Comparison of ENCODE assay signal across 8 cellular contexts in genomic region chr18:7116832-7117389, GRCh38. TPM values are rescaled to one million over a fixed set of nuclear protein-coding genes. Genes with fewer than 3 reads are reported as not detected.
DNase-seq lines count a peak whose midpoint lies in the region; ATAC-seq and TF ChIP-seq lines count a peak whose summit lies in the region.
"Had no signal": no experiment of that assay in that cellular context is flagged by ENCODE, and none has a peak within 500 bp of the region (broad histone marks: within the 10 kb centered on the region; RNA-seq: fewer than 3 reads in every experiment).

No MANE protein-coding gene starts in this region.

- DNase-seq in HFFc6 (no peak), astrocyte of the cerebellum (ENCODE audit: low read depth) (no peak), iPS-NIHi11 (ENCODE audit: low spot score) (peak; percentile 43), spleen (no peak)
- DNase-seq in activated T-cell treated with anti-CD3 and anti-CD28 coated beads, Interleukin-2, amount 50 U/mL, for 1 hour, result no peak
- DNase-seq: activated T-cell treated with anti-CD3 and anti-CD28 coated beads, Interleukin-2, amount 50 U/mL, for 4 hours had no signal

- H3K36me3 ChIP-seq in spleen, result no peaks in the 10 kb centered on the region

- no peaks in the 10 kb centered on the region for H3K36me3 Mint-ChIP-seq in HFFc6 (ENCODE audit: low read depth)

- no peak overlapping the region for H3K27ac ChIP-seq in spleen

- no peak overlapping the region for H3K27ac Mint-ChIP-seq in HFFc6

- H3K4me3 ChIP-seq in astrocyte of the cerebellum (ENCODE audit: low read depth, low read length), result peak overlapping the region; percentile 49
- peak overlapping the region; percentile 16 to 62 (median 37) for H3K4me3 ChIP-seq in spleen

- in situ Hi-C loops in astrocyte of the cerebellum (cut with HindIII; ENCODE audit: low sequenced_read_pairs), result no loop called here

- H3K9me3 Mint-ChIP-seq in HFFc6, result no peaks in the 10 kb centered on the region; the same call in 1 of the 2 replicates

- no peak for ATAC-seq in GM19351 (IDR thresholded peaks at IDR 0.05; ENCODE audit: unreplicated experiment)
- no peak for ATAC-seq in HG02884 (IDR thresholded peaks at IDR 0.05; ENCODE audit: unreplicated experiment)

- intact Hi-C loops in spleen (cut with DNase I; ENCODE audit: low total_unique reads), result no loop called here

- 1 to 13% (median 3%) methylated on average over 22 to 61 of the region's 61 CpGs for WGBS in spleen, 5 donors

- H3K4me1 Mint-ChIP-seq in HFFc6 (ENCODE audit: low read depth), result peaks cover 10% of the 10 kb centered on the region; the same call in 1 of the 2 replicates

- peaks cover 0 to 24% (median 20%) of the 10 kb centered on the region in 6 donors for H3K4me1 ChIP-seq in spleen

- H3K27me3 ChIP-seq in spleen (replicated peaks in 1 of 7), result peaks cover 0 to 75% (median 34%) of the 10 kb centered on the region in 7 donors

- TF ChIP-seq POLR2A in spleen (IDR thresholded peaks at IDR 0.05), result no peak

- peak overlapping the region; percentile 67 for H3K4me3 Mint-ChIP-seq in HFFc6
- H3K4me3 Mint-ChIP-seq: activated T-cell treated with anti-CD3 and anti-CD28 coated beads, Interleukin-2, amount 50 U/mL, for 4 hours had no signal

- TF ChIP-seq CTCF in HFFc6 (IDR thresholded peaks at IDR 0.05) (no peak), astrocyte of the cerebellum (IDR thresholded peaks at IDR 0.05; ENCODE audit: low read depth, low read length, missing control alignments) (no peak), spleen (IDR thresholded peaks at IDR 0.05 in 8 of 11, conservative IDR thresholded peaks at IDR 0.05 in 3 of 11) (no peak)

- peaks cover 0 to 18% (median 0%) of the 10 kb centered on the region in 8 donors for H3K9me3 ChIP-seq in spleen

- H3K27me3 Mint-ChIP-seq in HFFc6 (ENCODE audit: insufficient read depth), result peaks cover 15% of the 10 kb centered on the region

RNA-seq across cellular contexts. Expression of gene LAMA1, which starts 0.7 kb away (rescaled TPM):
- 1 to 10 TPM in 2 of 6 experiments, under 1 TPM in 4; 0.12 to 1.5 (median 0.16) TPM for total RNA-seq in HFFc6 (2021; fragmentation: NEBNext Ultra II Directional; extraction: Animal tissue kit (Norgen Biotek cat#: 25700))
- 1 to 10 TPM in 4 of 7 donors, under 1 TPM in 3; 0.34 to 2.3 (median 1.3) TPM for total RNA-seq in spleen
- polyA plus RNA-seq in spleen, result under 1 TPM; 0.20 to 0.52 (median 0.45) TPM
